In genomic region chr1:200302192-200302892, GRCh38 we compare ENCODE assay signal across 8 cellular contexts.
DNase-seq lines count a peak whose midpoint lies in the region; ATAC-seq, FAIRE-seq and TF ChIP-seq lines count a peak whose summit lies in the region.

No MANE protein-coding gene starts in this region.

- H3K4me3 ChIP-seq in GM12864 (ENCODE audit: low read depth, low read length), result peak overlapping the region; percentile 80
- peak overlapping the region; percentile 44 for H3K4me3 ChIP-seq in mesodermal cell (ENCODE audit: extremely low read depth, insufficient read depth, low read length, poor library complexity, severe bottlenecking)

- H3K27me3 Mint-ChIP-seq in activated CD8-positive, alpha-beta T cell treated with anti-CD3 and anti-CD28 coated beads for 36 hours, result peaks cover 4% of the 10 kb centered on the region

- 2 to 3% methylated on average over 24 to 25 of the region's 36 CpGs for WGBS in mesodermal cell (ENCODE audit: insufficient coverage in 2 of 2), 2 experiments

- H3K36me3 ChIP-seq in mesodermal cell (ENCODE audit: control insufficient read depth, insufficient read depth, low read length), result no peaks in the 10 kb centered on the region

- H3K4me1 Mint-ChIP-seq in activated CD8-positive, alpha-beta T cell treated with anti-CD3 and anti-CD28 coated beads for 36 hours (ENCODE audit: low read depth), result peaks cover 10% of the 10 kb centered on the region

- no peaks in the 10 kb centered on the region for H3K9me3 Mint-ChIP-seq in activated CD8-positive, alpha-beta T cell treated with anti-CD3 and anti-CD28 coated beads for 36 hours

- DNase-seq in GM12864 (ENCODE audit: low read depth), result no peak
- DNase-seq in H54 (ENCODE audit: insufficient read length, low spot score), result peak; percentile 12
- peak; percentile 81 for DNase-seq in NAMALWA (ENCODE audit: low spot score)
- DNase-seq in activated CD8-positive, alpha-beta T cell treated with anti-CD3 and anti-CD28 coated beads for 36 hours, result peak; percentile 61
- peak; percentile 39 for DNase-seq in effector CD8-positive, alpha-beta T cell (lab: John Stamatoyannopoulos, UW)
- peak; percentile 27 to 38 for DNase-seq in stimulated activated CD8-positive, alpha-beta memory T cell treated with anti-CD3 and anti-CD28 coated beads, Interleukin-15, amount 100 ng/mL, for 48 hours (ENCODE audit: low read depth in 2 of 2)
- no peak for DNase-seq in cerebellar nuclear complex (lab: John Stamatoyannopoulos, UW)

- TF ChIP-seq POLR2A in H54 (IDR thresholded peaks at IDR 0.05; ENCODE audit: low read depth, low read length), result no peak

- no peaks in the 10 kb centered on the region for H3K4me1 ChIP-seq in mesodermal cell (ENCODE audit: control insufficient read depth, insufficient read depth, low read length, poor library complexity, severe bottlenecking)

- CTCF ChIA-PET in activated CD8-positive, alpha-beta T cell treated with anti-CD3 and anti-CD28 coated beads for 36 hours (lab: Charles Lee), result interaction anchor here (0.7 to 4.5 kb wide), 7 partner anchors 17 to 186 kb away, joined by 3 to 28 read pairs (median 3); no protein-coding TSS in a partner anchor

- H3K36me3 Mint-ChIP-seq in activated CD8-positive, alpha-beta T cell treated with anti-CD3 and anti-CD28 coated beads for 36 hours (ENCODE audit: low read depth), result no peaks in the 10 kb centered on the region

- H3K9me3 ChIP-seq in mesodermal cell (ENCODE audit: control insufficient read depth, low read length), result no peaks in the 10 kb centered on the region

- H3K27ac Mint-ChIP-seq in activated CD8-positive, alpha-beta T cell treated with anti-CD3 and anti-CD28 coated beads for 36 hours, result peak overlapping the region; percentile 49

- POLR2A ChIA-PET in activated CD8-positive, alpha-beta T cell treated with anti-CD3 and anti-CD28 coated beads for 36 hours (lab: Charles Lee), result interaction anchor here (1.2 kb wide), 1 partner anchor 16 kb away, joined by 3 read pairs; no protein-coding TSS in a partner anchor

- no peak for TF ChIP-seq CTCF in GM12864 (IDR thresholded peaks at IDR 0.05; ENCODE audit: low read depth, low read length, missing control alignments)
- TF ChIP-seq CTCF in activated CD8-positive, alpha-beta T cell treated with anti-CD3 and anti-CD28 coated beads for 36 hours (IDR thresholded peaks at IDR 0.05), result no peak

- intact Hi-C loops in activated CD8-positive, alpha-beta T cell treated with anti-CD3 and anti-CD28 coated beads for 36 hours (cut with micrococcal nuclease), result loop anchor here (5.0 to 10.0 kb wide), 3 partner anchors 165 to 618 kb away; no protein-coding TSS in a partner anchor

- H3K4me3 Mint-ChIP-seq in activated CD8-positive, alpha-beta T cell treated with anti-CD3 and anti-CD28 coated beads for 36 hours, result peak overlapping the region; percentile 77

- ATAC-seq in activated CD8-positive, alpha-beta T cell treated with anti-CD3 and anti-CD28 coated beads for 36 hours, result peak; percentile 94

- FAIRE-seq in H54 (lab: Jason Lieb, UNC), result no peak

- no peak overlapping the region for H3K27ac ChIP-seq in mesodermal cell (ENCODE audit: low read depth, low read length, severe bottlenecking)

Comparison
In these comparisons a context has a peak if more than half of its experiments do, and no peak if none do; other contexts are left out.
1. DNase-seq: peak in H54 (single experiment), NAMALWA (single experiment), activated CD8-positive, alpha-beta T cell treated with anti-CD3 and anti-CD28 coated beads for 36 hours (single experiment), effector CD8-positive, alpha-beta T cell (single experiment) and stimulated activated CD8-positive, alpha-beta memory T cell treated with anti-CD3 and anti-CD28 coated beads, Interleukin-15, amount 100 ng/mL, for 48 hours (2 of 2); none in GM12864 (single experiment) and cerebellar nuclear complex (0 of 2).